Comparison of ENCODE assay signal across 29 cellular contexts in genomic region chr1:198600906-198601305, GRCh38. TPM values are rescaled to one million over a fixed set of nuclear protein-coding genes. Genes with fewer than 3 reads are reported as not detected.
DNase-seq lines count a peak whose midpoint lies in the region; ATAC-seq and TF ChIP-seq lines count a peak whose summit lies in the region.
"Had no signal": no experiment of that assay in that cellular context is flagged by ENCODE, and none has a peak within 500 bp of the region (broad histone marks: within the 10 kb centered on the region; RNA-seq: fewer than 3 reads in every experiment).

No MANE protein-coding gene starts in this region.

- H3K4me3 Mint-ChIP-seq in activated CD4-positive, alpha-beta T cell treated with anti-CD3 and anti-CD28 coated beads, Interleukin-2, amount 10 ng/mL, durations not matched to agents 7 days and 5 days, result no peak overlapping the region
- H3K4me3 Mint-ChIP-seq in CD4-positive, alpha-beta T cell, result no peak overlapping the region
- H3K4me3 Mint-ChIP-seq in activated T-helper 2 cell treated with anti-CD3 and anti-CD28 coated beads, Interferon-gamma antibody, Interleukin-2, Interleukin-4, amounts not matched to agents 10 μg/mL and 5 μg/mL and 100 μg/mL, durations not matched to agents 14 hours and 24 hours and 36 hours (ENCODE audit: low read depth), result no peak overlapping the region
- H3K4me3 Mint-ChIP-seq in natural killer cell, result no peak overlapping the region

- peaks cover 71% of the 10 kb centered on the region for H3K4me1 Mint-ChIP-seq in activated CD4-positive, alpha-beta T cell treated with anti-CD3 and anti-CD28 coated beads, Interleukin-2, amount 10 ng/mL, durations not matched to agents 7 days and 5 days
- peaks cover 92% of the 10 kb centered on the region for H3K4me1 Mint-ChIP-seq in CD4-positive, alpha-beta T cell (ENCODE audit: low read depth)
- peaks cover 60% of the 10 kb centered on the region for H3K4me1 Mint-ChIP-seq in activated T-helper 2 cell treated with anti-CD3 and anti-CD28 coated beads, Interferon-gamma antibody, Interleukin-2, Interleukin-4, amounts not matched to agents 10 μg/mL and 5 μg/mL and 100 μg/mL, durations not matched to agents 14 hours and 24 hours and 36 hours (ENCODE audit: low read depth)
- H3K4me1 Mint-ChIP-seq in natural killer cell, result peaks cover 56 to 61% of the 10 kb centered on the region in 2 donors

- H3K4me2 ChIP-seq in MM.1S (ENCODE audit: low read depth, low read length), result no peak overlapping the region

- no peaks in the 10 kb centered on the region for H3K9me2 ChIP-seq in MM.1S (replicated peaks; ENCODE audit: insufficient read depth, low read length)

- POLR2A ChIA-PET in activated CD4-positive, alpha-beta T cell treated with anti-CD3 and anti-CD28 coated beads, Interleukin-2, amount 10 ng/mL, durations not matched to agents 7 days and 5 days (lab: Charles Lee), result no interaction called here
- POLR2A ChIA-PET in CD4-positive, alpha-beta T cell (lab: Charles Lee), result interaction anchor here (1.0 to 3.9 kb wide), 3 partner anchors 9 to 39 kb away, joined by 3 to 26 read pairs (median 3); no protein-coding TSS in a partner anchor

- no peak for ATAC-seq in CD4-positive, alpha-beta T cell (ENCODE audit: poor library complexity)
- no peak for ATAC-seq in natural killer cell
- ATAC-seq: foreskin keratinocyte, heart left ventricle, lower lobe of right lung, right cardiac atrium had no signal

- H3K4me3 ChIP-seq in MM.1S (ENCODE audit: low read length) (no peak overlapping the region), stomach (no peak overlapping the region)
- H3K4me3 ChIP-seq: esophagus muscularis mucosa, heart left ventricle, lower lobe of right lung, spleen, testis had no signal

- H3K9me3 ChIP-seq in CD4-positive, alpha-beta T cell (ENCODE audit: control insufficient read depth, low read length), result no peaks in the 10 kb centered on the region
- H3K9me3 ChIP-seq in MM.1S (replicated peaks; ENCODE audit: insufficient read depth, low read length), result no peaks in the 10 kb centered on the region
- H3K9me3 ChIP-seq in stomach, result no peaks in the 10 kb centered on the region
- H3K9me3 ChIP-seq: esophagus muscularis mucosa, heart left ventricle, lower lobe of right lung, testis had no signal

- DNase-seq in activated CD4-positive, alpha-beta T cell treated with anti-CD3 and anti-CD28 coated beads, Interleukin-2, amount 10 ng/mL, durations not matched to agents 7 days and 5 days, result no peak
- DNase-seq in activated CD4-positive, alpha-beta T cell treated with anti-CD3 and anti-CD28 coated beads, Interleukin-2, amount 50 U/mL, for 1 hour, result no peak
- no peak for DNase-seq in CD4-positive, alpha-beta T cell
- DNase-seq in activated T-helper 2 cell treated with anti-CD3 and anti-CD28 coated beads, Interferon-gamma antibody, Interleukin-2, Interleukin-4, amounts not matched to agents 10 μg/mL and 5 μg/mL and 100 μg/mL, durations not matched to agents 14 hours and 24 hours and 36 hours (ENCODE audit: low spot score), result no peak
- DNase-seq in natural killer cell, result no peak
- DNase-seq in MM.1S, result no peak
- DNase-seq in HCEC 1CT, result no peak
- DNase-seq in stomach, result no peak
- DNase-seq: 8988T; activated T-cell treated with anti-CD3 and anti-CD28 coated beads, Interleukin-2, amount 50 U/mL, for 4 hours; caudate nucleus; cortex of kidney; DMS53; foreskin keratinocyte; heart left ventricle; kidney glomerular epithelial cell; lower lobe of right lung; NCI-H1048; NCI-H187 treated with DMSO at 0.1 percent for 48 hours; NCI-H526 treated with DMSO at 0.1 percent for 48 hours; right cardiac atrium; SIG-M5; spleen; SW 1271; T1000; testis had no signal

- H3K9ac ChIP-seq in MM.1S (ENCODE audit: low read length), result no peak overlapping the region

- H3K27me3 Mint-ChIP-seq in activated CD4-positive, alpha-beta T cell treated with anti-CD3 and anti-CD28 coated beads, Interleukin-2, amount 10 ng/mL, durations not matched to agents 7 days and 5 days, result no peaks in the 10 kb centered on the region
- H3K27me3 Mint-ChIP-seq in CD4-positive, alpha-beta T cell, result no peaks in the 10 kb centered on the region
- H3K27me3 Mint-ChIP-seq in activated T-helper 2 cell treated with anti-CD3 and anti-CD28 coated beads, Interferon-gamma antibody, Interleukin-2, Interleukin-4, amounts not matched to agents 10 μg/mL and 5 μg/mL and 100 μg/mL, durations not matched to agents 14 hours and 24 hours and 36 hours (ENCODE audit: low read depth), result no peaks in the 10 kb centered on the region
- no peaks in the 10 kb centered on the region for H3K27me3 Mint-ChIP-seq in natural killer cell (ENCODE audit: low read depth in 2 of 2)
- H3K27me3 Mint-ChIP-seq: IgD-negative memory B cell had no signal

- peaks cover 45% of the 10 kb centered on the region for H3K36me3 Mint-ChIP-seq in activated CD4-positive, alpha-beta T cell treated with anti-CD3 and anti-CD28 coated beads, Interleukin-2, amount 10 ng/mL, durations not matched to agents 7 days and 5 days (ENCODE audit: low read depth)
- H3K36me3 Mint-ChIP-seq in CD4-positive, alpha-beta T cell (ENCODE audit: low read depth), result peaks cover 24% of the 10 kb centered on the region
- peaks cover 38% of the 10 kb centered on the region for H3K36me3 Mint-ChIP-seq in activated T-helper 2 cell treated with anti-CD3 and anti-CD28 coated beads, Interferon-gamma antibody, Interleukin-2, Interleukin-4, amounts not matched to agents 10 μg/mL and 5 μg/mL and 100 μg/mL, durations not matched to agents 14 hours and 24 hours and 36 hours (ENCODE audit: low read depth)
- H3K36me3 Mint-ChIP-seq in natural killer cell, result peaks cover 9% of the 10 kb centered on the region
- H3K36me3 Mint-ChIP-seq: IgD-negative memory B cell had no signal

- H3K79me2 ChIP-seq in MM.1S (ENCODE audit: low read length), result no peaks in the 10 kb centered on the region

- peak overlapping the region; percentile 39 for H3K27ac Mint-ChIP-seq in activated CD4-positive, alpha-beta T cell treated with anti-CD3 and anti-CD28 coated beads, Interleukin-2, amount 10 ng/mL, durations not matched to agents 7 days and 5 days
- peak overlapping the region; percentile 33 for H3K27ac Mint-ChIP-seq in CD4-positive, alpha-beta T cell
- H3K27ac Mint-ChIP-seq in activated T-helper 2 cell treated with anti-CD3 and anti-CD28 coated beads, Interferon-gamma antibody, Interleukin-2, Interleukin-4, amounts not matched to agents 10 μg/mL and 5 μg/mL and 100 μg/mL, durations not matched to agents 14 hours and 24 hours and 36 hours, result peak overlapping the region; percentile 13
- H3K27ac Mint-ChIP-seq in natural killer cell, result peak overlapping the region; percentile 50 to 79

- CTCF ChIA-PET in activated CD4-positive, alpha-beta T cell treated with anti-CD3 and anti-CD28 coated beads, Interleukin-2, amount 10 ng/mL, durations not matched to agents 7 days and 5 days (lab: Charles Lee), result no interaction called here
- CTCF ChIA-PET in CD4-positive, alpha-beta T cell (lab: Charles Lee), result no interaction called here

- no peak overlapping the region for H3K27ac ChIP-seq in CD4-positive, alpha-beta T cell (ENCODE audit: low read depth, low read length)
- no peak overlapping the region for H3K27ac ChIP-seq in MM.1S (ENCODE audit: low read length)
- no peak overlapping the region for H3K27ac ChIP-seq in stomach
- H3K27ac ChIP-seq: esophagus muscularis mucosa, foreskin keratinocyte, heart left ventricle, lower lobe of right lung, testis had no signal

- intact Hi-C loops in CD4-positive, alpha-beta T cell (cut with DNase I, micrococcal nuclease), result loop anchor here in 1 of 2 experiments (5.0 kb wide), 1 partner anchor 34 kb away; no protein-coding TSS in a partner anchor
- intact Hi-C loops in activated T-helper 2 cell treated with anti-CD3 and anti-CD28 coated beads, Interferon-gamma antibody, Interleukin-2, Interleukin-4, amounts not matched to agents 10 μg/mL and 5 μg/mL and 100 μg/mL, durations not matched to agents 14 hours and 24 hours and 36 hours (cut with micrococcal nuclease), result no loop called here
- intact Hi-C loops in natural killer cell (cut with micrococcal nuclease), result no loop called here
- intact Hi-C loops in stomach (cut with DNase I; ENCODE audit: low total_unique reads), result no loop called here

- 82 to 100% (median 94%) methylated on average over 1 of the region's 1 CpG for WGBS in stomach, 5 donors

- H3K9me3 Mint-ChIP-seq in activated CD4-positive, alpha-beta T cell treated with anti-CD3 and anti-CD28 coated beads, Interleukin-2, amount 10 ng/mL, durations not matched to agents 7 days and 5 days, result peaks cover 37% of the 10 kb centered on the region
- peaks cover 9% of the 10 kb centered on the region for H3K9me3 Mint-ChIP-seq in CD4-positive, alpha-beta T cell
- H3K9me3 Mint-ChIP-seq in activated T-helper 2 cell treated with anti-CD3 and anti-CD28 coated beads, Interferon-gamma antibody, Interleukin-2, Interleukin-4, amounts not matched to agents 10 μg/mL and 5 μg/mL and 100 μg/mL, durations not matched to agents 14 hours and 24 hours and 36 hours, result peaks cover 32% of the 10 kb centered on the region
- H3K9me3 Mint-ChIP-seq in natural killer cell, result peaks cover 0 to 2% of the 10 kb centered on the region in 2 donors

- no peak for TF ChIP-seq EP300 in stomach (IDR thresholded peaks at IDR 0.05)

- no peak for TF ChIP-seq POLR2A in stomach (IDR thresholded peaks at IDR 0.05)

- no peak for TF ChIP-seq CTCF in CD4-positive, alpha-beta T cell (IDR thresholded peaks at IDR 0.05)
- no peak for TF ChIP-seq CTCF in natural killer cell (IDR thresholded peaks at IDR 0.05)
- TF ChIP-seq CTCF in MM.1S (IDR thresholded peaks at IDR 0.05; ENCODE audit: low read length), result no peak
- TF ChIP-seq CTCF in stomach (IDR thresholded peaks at IDR 0.05), result no peak

- H2AFZ ChIP-seq in MM.1S (ENCODE audit: low read length), result no peak overlapping the region

- peaks cover 8% of the 10 kb centered on the region for H3K4me1 ChIP-seq in MM.1S (ENCODE audit: low read length)
- no peaks in the 10 kb centered on the region for H3K4me1 ChIP-seq in stomach
- H3K4me1 ChIP-seq: esophagus muscularis mucosa, lower lobe of right lung, testis had no signal

- H3K27me3 ChIP-seq in CD4-positive, alpha-beta T cell (ENCODE audit: control insufficient read depth, insufficient read depth, low read length), result no peaks in the 10 kb centered on the region
- no peaks in the 10 kb centered on the region for H3K27me3 ChIP-seq in MM.1S (replicated peaks; ENCODE audit: insufficient read depth, low read length)
- H3K27me3 ChIP-seq in stomach, result no peaks in the 10 kb centered on the region
- H3K27me3 ChIP-seq: esophagus muscularis mucosa, foreskin keratinocyte, heart left ventricle, spleen, testis had no signal

- no peaks in the 10 kb centered on the region for H4K20me1 ChIP-seq in MM.1S (ENCODE audit: insufficient read depth, low read length)

- H3F3A ChIP-seq in MM.1S (ENCODE audit: insufficient read depth, low read length), result no peaks in the 10 kb centered on the region

- H3K36me3 ChIP-seq in MM.1S (replicated peaks; ENCODE audit: insufficient read depth, low read length) (no peaks in the 10 kb centered on the region), stomach (no peaks in the 10 kb centered on the region)
- H3K36me3 ChIP-seq: esophagus muscularis mucosa, heart left ventricle, lower lobe of right lung, spleen had no signal

RNA-seq across cellular contexts. Expression of gene PTPRC, which starts 37.9 kb away (rescaled TPM):
- total RNA-seq in activated CD4-positive, alpha-beta T cell treated with anti-CD3 and anti-CD28 coated beads, Interleukin-2, amount 10 ng/mL, durations not matched to agents 7 days and 5 days, result 100 to 1,000 TPM; 700 to 862 TPM
- total RNA-seq in CD4-positive, alpha-beta T cell, result 100 to 1,000 TPM; 661 to 698 TPM
- total RNA-seq in activated T-helper 2 cell treated with anti-CD3 and anti-CD28 coated beads, Interferon-gamma antibody, Interleukin-2, Interleukin-4, amounts not matched to agents 10 μg/mL and 5 μg/mL and 100 μg/mL, durations not matched to agents 14 hours and 24 hours and 36 hours, result 321 and 333 TPM in 2 replicates
- 1,000 to 10,000 TPM; 1,142 to 1,334 (median 1,200) TPM for total RNA-seq in natural killer cell
- 10 to 100 TPM in 4 of 5 donors, under 1 TPM in 1; 0.58 to 50.9 (median 25.4) TPM for total RNA-seq in stomach
- polyA plus RNA-seq in stomach, result 1 to 10 TPM; 2.8 to 5.3 (median 3.0) TPM
- total RNA-seq: foreskin keratinocyte, G401 had no signal
- polyA plus RNA-seq: foreskin keratinocyte had no signal

Comparison
In these comparisons a context has a peak if more than half of its experiments do, and no peak if none do; other contexts are left out.
1. H3K27ac Mint-ChIP-seq: peak in every context shown above with its lines; median percentile 64 in natural killer cell; 39 in activated CD4-positive, alpha-beta T cell treated with anti-CD3 and anti-CD28 coated beads, Interleukin-2, amount 10 ng/mL, durations not matched to agents 7 days and 5 days; 33 in CD4-positive, alpha-beta T cell; 13 in activated T-helper 2 cell treated with anti-CD3 and anti-CD28 coated beads, Interferon-gamma antibody, Interleukin-2, Interleukin-4, amounts not matched to agents 10 μg/mL and 5 μg/mL and 100 μg/mL, durations not matched to agents 14 hours and 24 hours and 36 hours.